36 cellular contexts compared by ENCODE assay signal in the genomic region with DNA sequence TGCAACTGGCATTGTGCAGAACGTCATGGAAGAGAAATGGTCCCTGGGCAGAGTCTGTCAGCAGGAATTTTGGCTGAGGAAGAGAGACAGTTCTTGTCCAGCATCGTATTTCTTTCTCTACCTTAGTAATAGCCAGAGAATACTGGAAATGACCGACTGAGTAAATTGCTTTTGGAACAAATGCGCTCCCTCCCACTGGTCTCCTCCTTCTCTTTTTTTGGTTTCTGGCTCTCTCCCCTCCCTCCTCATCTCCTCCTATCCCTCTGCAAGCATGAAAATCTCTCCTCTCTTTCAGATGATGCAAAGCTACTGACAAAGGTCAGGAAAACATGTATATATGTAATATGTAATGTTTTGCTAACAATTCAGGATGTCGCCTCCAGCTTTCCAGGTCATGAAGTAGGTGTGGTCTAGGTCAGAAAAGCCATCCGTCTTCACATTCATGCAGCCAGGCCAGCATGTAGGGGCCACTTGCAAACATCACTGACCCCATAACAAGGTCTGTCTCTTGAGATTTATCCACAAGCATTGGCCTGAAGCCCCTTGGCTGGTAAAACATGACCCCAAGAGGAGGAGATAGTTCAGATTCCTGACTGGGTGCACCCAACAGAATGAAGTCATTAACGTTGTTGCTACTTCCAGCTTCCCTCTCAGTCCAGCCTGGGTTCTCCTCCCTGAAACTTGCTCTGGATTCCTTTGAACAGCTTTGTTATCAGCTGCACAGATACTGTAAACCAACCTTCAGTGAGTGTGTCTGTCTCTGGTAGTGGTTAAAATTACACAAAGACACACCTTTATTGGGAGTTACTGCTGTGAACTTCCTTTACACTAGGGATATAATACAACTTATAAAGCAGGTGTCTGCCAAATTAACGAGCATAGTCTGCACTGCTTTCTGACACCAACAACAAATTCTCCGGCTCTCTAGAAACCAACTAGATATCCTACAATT.
"Had no signal": no experiment of that assay in that cellular context is flagged by ENCODE, and none has a peak within 500 bp of the region (broad histone marks: within the 10 kb centered on the region; RNA-seq: fewer than 3 reads in every experiment).

No MANE protein-coding gene starts in this region.

- H3K36me3 ChIP-seq: breast epithelium had no signal

- H3K4me2 ChIP-seq: PC-9 had no signal

- H3K4me3 ChIP-seq: body of pancreas, breast epithelium, K562, PC-9 had no signal

- H3K27ac Mint-ChIP-seq: activated B cell treated with CpG ODN at 0.5 μM for 24 hours; activated CD4-positive, alpha-beta memory T cell treated with anti-CD3 and anti-CD28 coated beads, Interleukin-2, amount 10 ng/mL, durations not matched to agents 7 days and 5 days; activated CD8-positive, alpha-beta memory T cell treated with anti-CD3 and anti-CD28 coated beads, Interleukin-2, amount 10 ng/mL, durations not matched to agents 7 days and 5 days; activated naive CD8-positive, alpha-beta T cell treated with anti-CD3 and anti-CD28 coated beads, Interleukin-2, amount 10 ng/mL, durations not matched to agents 7 days and 5 days had no signal

- H3K4me3 Mint-ChIP-seq: activated B cell treated with CpG ODN at 0.5 μM for 24 hours; activated CD4-positive, alpha-beta memory T cell treated with anti-CD3 and anti-CD28 coated beads, Interleukin-2, amount 10 ng/mL, durations not matched to agents 7 days and 5 days; activated CD8-positive, alpha-beta memory T cell treated with anti-CD3 and anti-CD28 coated beads, Interleukin-2, amount 10 ng/mL, durations not matched to agents 7 days and 5 days; activated naive CD8-positive, alpha-beta T cell treated with anti-CD3 and anti-CD28 coated beads, Interleukin-2, amount 10 ng/mL, durations not matched to agents 7 days and 5 days had no signal

- H3K27ac ChIP-seq: body of pancreas, breast epithelium, PC-9, RWPE1, VCaP had no signal

- H3K9me3 ChIP-seq: body of pancreas, breast epithelium had no signal

- DNase-seq: activated B cell treated with CpG ODN at 0.5 μM for 24 hours; activated CD4-positive, alpha-beta memory T cell treated with anti-CD3 and anti-CD28 coated beads, Interleukin-2, amount 10 ng/mL, durations not matched to agents 7 days and 5 days; activated CD4-positive, alpha-beta T cell treated with anti-CD3 and anti-CD28 coated beads for 4 hours; activated CD4-positive, CD25-positive, alpha-beta regulatory T cell treated with anti-CD3 and anti-CD28 coated beads, Interleukin-2, amount 50 U/mL, for 72 hours; activated CD8-positive, alpha-beta memory T cell treated with anti-CD3 and anti-CD28 coated beads for 24 hours; activated CD8-positive, alpha-beta memory T cell treated with anti-CD3 and anti-CD28 coated beads, Interleukin-2, amount 10 ng/mL, durations not matched to agents 7 days and 5 days; activated CD8-positive, alpha-beta memory T cell treated with anti-CD3 and anti-CD28 coated beads, Interleukin-2, amount 50 U/mL, for 48 hours; activated effector memory CD4-positive, alpha-beta T cell treated with Interleukin-2 at 50 U/mL for 16 hours; activated naive CD4-positive, alpha-beta T cell; activated naive CD4-positive, alpha-beta T cell treated with anti-CD3 and anti-CD28 coated beads, Interleukin-2, amount 50 U/mL, for 16 hours; activated naive CD8-positive, alpha-beta T cell treated with anti-CD3 and anti-CD28 coated beads, Interleukin-2, amount 10 ng/mL, durations not matched to agents 7 days and 5 days; activated T-cell treated with anti-CD3 and anti-CD28 coated beads, Interleukin-2, amount 50 U/mL, for 48 hours; amygdala; body of pancreas; NCI-H1092 treated with DMSO at 0.1 percent for 48 hours; NCI-H1417; NCI-H146; NCI-H187; NCI-H2029 treated with DMSO at 0.1 percent for 48 hours; NCI-H2107; NCI-H2171; NCI-H510A; NCI-H526; NCI-H748 treated with DMSO at 0.1 percent for 48 hours; NK-92 treated with Interleukin-12 subunit alpha and Interleukin-12 subunit beta, amount 100 ng/mL, for 24 hours; PC-9; SIG-M5; T-helper 1 cell; T-helper 2 cell; T-helper 9 cell had no signal

- ATAC-seq: activated CD8-positive, alpha-beta memory T cell treated with anti-CD3 and anti-CD28 coated beads, Interleukin-2, amount 10 ng/mL, durations not matched to agents 7 days and 5 days; body of pancreas; K562; Right ventricle myocardium inferior; SK-N-SH treated with all-trans-retinoic acid at 6 μM for 48 hours had no signal

- H3K27me3 Mint-ChIP-seq: activated B cell treated with CpG ODN at 0.5 μM for 24 hours; activated CD4-positive, alpha-beta memory T cell treated with anti-CD3 and anti-CD28 coated beads, Interleukin-2, amount 10 ng/mL, durations not matched to agents 7 days and 5 days; activated CD8-positive, alpha-beta memory T cell treated with anti-CD3 and anti-CD28 coated beads, Interleukin-2, amount 10 ng/mL, durations not matched to agents 7 days and 5 days; activated naive CD8-positive, alpha-beta T cell treated with anti-CD3 and anti-CD28 coated beads, Interleukin-2, amount 10 ng/mL, durations not matched to agents 7 days and 5 days had no signal

- H3K4me1 Mint-ChIP-seq: activated B cell treated with CpG ODN at 0.5 μM for 24 hours; activated CD4-positive, alpha-beta memory T cell treated with anti-CD3 and anti-CD28 coated beads, Interleukin-2, amount 10 ng/mL, durations not matched to agents 7 days and 5 days; activated CD8-positive, alpha-beta memory T cell treated with anti-CD3 and anti-CD28 coated beads, Interleukin-2, amount 10 ng/mL, durations not matched to agents 7 days and 5 days; activated naive CD8-positive, alpha-beta T cell treated with anti-CD3 and anti-CD28 coated beads, Interleukin-2, amount 10 ng/mL, durations not matched to agents 7 days and 5 days had no signal

- H3K36me3 Mint-ChIP-seq: activated CD8-positive, alpha-beta memory T cell treated with anti-CD3 and anti-CD28 coated beads, Interleukin-2, amount 10 ng/mL, durations not matched to agents 7 days and 5 days; activated naive CD8-positive, alpha-beta T cell treated with anti-CD3 and anti-CD28 coated beads, Interleukin-2, amount 10 ng/mL, durations not matched to agents 7 days and 5 days had no signal

- H3K4me1 ChIP-seq: body of pancreas, breast epithelium had no signal

- H3K27me3 ChIP-seq: body of pancreas, breast epithelium had no signal
